In genomic region chr13:28047784-28048388, GRCh38 we compare ENCODE assay signal across 10 cellular contexts. TPM values are rescaled to one million over a fixed set of nuclear protein-coding genes. Genes with fewer than 3 reads are reported as not detected.
DNase-seq lines count a peak whose midpoint lies in the region; ATAC-seq, FAIRE-seq and TF ChIP-seq lines count a peak whose summit lies in the region.
"Had no signal": no experiment of that assay in that cellular context is flagged by ENCODE, and none has a peak within 500 bp of the region (broad histone marks: within the 10 kb centered on the region; RNA-seq: fewer than 3 reads in every experiment).

No MANE protein-coding gene starts in this region.

- H3K27ac ChIP-seq in A549 (no peak overlapping the region), heart left ventricle (no peak overlapping the region)
- H3K27ac ChIP-seq: SK-N-MC had no signal

- no peak for TF ChIP-seq RAD21 in A549 (conservative IDR thresholded peaks at IDR 0.05 in 1 of 2, IDR thresholded peaks at IDR 0.05 in 1 of 2)

- CTCF ChIA-PET in A549 (lab: Yijun Ruan, JAX): no interaction called here

- no peak for TF ChIP-seq EP300 in A549 (IDR thresholded peaks at IDR 0.05)

- 30% methylated on average over 7 of the region's 7 CpGs for WGBS in A549 (ENCODE audit: missing lambda C conversion rate)
- 63 to 70% (median 69%) methylated on average over 7 of the region's 7 CpGs for WGBS in heart left ventricle, 4 donors

- H3K36me3 ChIP-seq in heart left ventricle: no peaks in the 10 kb centered on the region

- POLR2A ChIA-PET in A549 (lab: Yijun Ruan, JAX): no interaction called here

- TF ChIP-seq POLR2A in A549 (IDR thresholded peaks at IDR 0.05; ENCODE audit: low read length): no peak
- TF ChIP-seq POLR2A in heart left ventricle (IDR thresholded peaks at IDR 0.05): no peak

- intact Hi-C loops in heart left ventricle (cut with DNase I): no loop called here

- DNase-seq in A549 (ENCODE audit: low read depth in 1 of 2, low spot score in 1 of 2): peak; percentile 4 to 22
- DNase-seq in GM19240 (ENCODE audit: insufficient read length, low spot score): peak; percentile 51
- DNase-seq in SIG-M5 (lab: John Stamatoyannopoulos, UW): peak; percentile 77
- no peak for DNase-seq in NCI-H1092 treated with DMSO at 0.1 percent for 48 hours (lab: John Stamatoyannopoulos, UW)
- no peak for DNase-seq in NCI-H82 treated with DMSO at 0.1 percent for 48 hours (lab: John Stamatoyannopoulos, UW; ENCODE audit: unreplicated experiment)
- DNase-seq in effector CD4-positive, alpha-beta T cell: no peak
- no peak for DNase-seq in heart left ventricle

- no peak for TF ChIP-seq CTCF in A549 (IDR thresholded peaks at IDR 0.05)
- TF ChIP-seq CTCF in heart left ventricle (IDR thresholded peaks at IDR 0.05): no peak

- 0 out of 3 replicates have a peak overlapping the region, but pooled peaks have one; percentile 12 for H3K4me2 ChIP-seq in A549

- FAIRE-seq in A549 (lab: Jason Lieb, UNC): no peak

- H3K4me1 ChIP-seq in A549 (no peaks in the 10 kb centered on the region), heart left ventricle (peaks cover 0 to 8% (median 0%) of the 10 kb centered on the region in 12 donors)

- H3K9me3 ChIP-seq in A549 (no peaks in the 10 kb centered on the region), heart left ventricle (no peaks in the 10 kb centered on the region)

- H3K4me3 ChIP-seq in A549 (no peak overlapping the region), heart left ventricle (no peak overlapping the region)
- H3K4me3 ChIP-seq: SK-N-MC had no signal

- ATAC-seq in A549 (no peak; a peak in 1 of 6 replicates), HG03095 (IDR thresholded peaks at IDR 0.05; ENCODE audit: unreplicated experiment) (peak; percentile 84), heart left ventricle (no peak)

- H3K27me3 ChIP-seq in heart left ventricle: peaks cover 0 to 5% (median 0%) of the 10 kb centered on the region in 9 donors

TF ChIP-seq in A549, 52 proteins besides CTCF, POLR2A, EP300 and RAD21:
- no peak for TF ChIP-seq JUNB (IDR thresholded peaks at IDR 0.05)
- no peak for TF ChIP-seq CBX8 (IDR thresholded peaks at IDR 0.05)
- no peak for TF ChIP-seq HES2 (IDR thresholded peaks at IDR 0.05)
- TF ChIP-seq CBX2 (IDR thresholded peaks at IDR 0.05; ENCODE audit: borderline replicate concordance, low read depth): no peak
- no peak for TF ChIP-seq EHF (CRISPR knock-in tag; IDR thresholded peaks at IDR 0.05)
- no peak for TF ChIP-seq BCL3 (IDR thresholded peaks at IDR 0.05)
- TF ChIP-seq ESRRA (IDR thresholded peaks at IDR 0.05; ENCODE audit: borderline replicate concordance, low read length): no peak
- TF ChIP-seq HEYL (CRISPR knock-in tag; IDR thresholded peaks at IDR 0.05): no peak

RNA-seq across cellular contexts. Expression of gene FLT3, which starts 52.5 kb away (rescaled TPM):
- polyA plus RNA-seq in A549 (2011; rRNA removed) (not detected in 2 replicates), A549 (2017; fragmentation: RNase III; extraction: RNeasy Plus Mini Kit Qiagen cat#74134 plus additional on column Dnase treatment) (not detected in 3 replicates), heart left ventricle (under 1 TPM; 0.11 to 0.18 TPM)
- polyA plus RNA-seq in A549 (2012; cell fraction: cytosol; rRNA removed): not detected in 2 replicates
- not detected in 2 replicates for polyA plus RNA-seq in A549 (2012; cell fraction: nucleus; rRNA removed)
- polyA minus RNA-seq in A549 (2011; rRNA and poly(A)+ RNA removed): not detected in 2 replicates
- total RNA-seq in heart left ventricle: under 1 TPM in 7 of 9 donors, not detected in 2; 0.09 to 0.48 (median 0.23) TPM

RNA-seq across cellular contexts. Expression of gene URAD, which starts 59.4 kb away (rescaled TPM):
- not detected in 2 replicates for polyA plus RNA-seq in A549 (2011; rRNA removed)
- polyA plus RNA-seq in A549 (2012; cell fraction: cytosol; rRNA removed): not detected in 2 replicates
- polyA plus RNA-seq in A549 (2012; cell fraction: nucleus; rRNA removed): not detected in 2 replicates
- polyA plus RNA-seq in A549 (2017; fragmentation: RNase III; extraction: RNeasy Plus Mini Kit Qiagen cat#74134 plus additional on column Dnase treatment): not detected in 3 replicates
- 0.25 TPM in 1 of 2 replicates, not detected in the other for polyA minus RNA-seq in A549 (2011; rRNA and poly(A)+ RNA removed)
- not detected for total RNA-seq in heart left ventricle
- polyA plus RNA-seq in heart left ventricle: not detected
- polyA plus RNA-seq: esophagus had no signal

Comparison
In these comparisons a context has a peak if more than half of its experiments do, and no peak if none do; other contexts are left out.
1. DNase-seq: peak in A549 (2 of 2), GM19240 (single experiment) and SIG-M5 (single experiment); none in NCI-H1092 treated with DMSO at 0.1 percent for 48 hours (single experiment), NCI-H82 treated with DMSO at 0.1 percent for 48 hours (single experiment), effector CD4-positive, alpha-beta T cell (single experiment) and heart left ventricle (0 of 5).